ENCODE assay signal across 1 cellular context in the genomic region with DNA sequence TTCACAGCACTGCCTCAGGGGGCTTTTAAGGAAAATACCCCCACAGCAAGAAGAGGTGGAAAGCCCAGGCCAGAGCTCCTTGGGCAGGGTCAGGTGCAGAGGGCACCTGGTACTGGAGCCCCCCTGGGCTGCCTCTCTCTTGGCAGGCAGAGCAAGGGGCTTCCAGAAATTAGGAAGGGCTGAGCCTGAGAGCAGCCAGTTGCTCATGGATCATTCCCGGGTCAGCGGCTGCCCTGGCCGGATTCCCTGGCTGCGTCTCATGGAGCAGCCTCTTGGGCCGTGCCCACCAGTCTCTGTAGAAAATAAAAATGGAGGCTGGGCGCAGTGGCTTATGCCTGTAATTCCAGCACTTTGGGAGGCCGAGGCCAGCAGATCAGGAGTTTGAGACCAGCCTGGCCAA.
TF ChIP-seq lines count a peak whose summit lies in the region.

No MANE protein-coding gene starts in this region.

TF ChIP-seq in HepG2, 621 proteins besides CTCF, POLR2A, EP300 and RAD21:
- no peak for TF ChIP-seq SSRP1 (CRISPR knock-in tag; IDR thresholded peaks at IDR 0.05)
- TF ChIP-seq KLF15 (CRISPR knock-in tag; IDR thresholded peaks at IDR 0.05; ENCODE audit: borderline replicate concordance) = no peak
- TF ChIP-seq CBX5 (CRISPR knock-in tag; IDR thresholded peaks at IDR 0.05; ENCODE audit: borderline replicate concordance) = no peak
- no peak for TF ChIP-seq MED8 (CRISPR knock-in tag; IDR thresholded peaks at IDR 0.05; ENCODE audit: insufficient replicate concordance)
- no peak for TF ChIP-seq ERF (CRISPR knock-in tag; IDR thresholded peaks at IDR 0.05)
- no peak for TF ChIP-seq TOE1 (CRISPR knock-in tag; IDR thresholded peaks at IDR 0.05)
- no peak for TF ChIP-seq SP5 (CRISPR knock-in tag; IDR thresholded peaks at IDR 0.05; ENCODE audit: borderline replicate concordance, low read depth)
- TF ChIP-seq, protein P1, sequence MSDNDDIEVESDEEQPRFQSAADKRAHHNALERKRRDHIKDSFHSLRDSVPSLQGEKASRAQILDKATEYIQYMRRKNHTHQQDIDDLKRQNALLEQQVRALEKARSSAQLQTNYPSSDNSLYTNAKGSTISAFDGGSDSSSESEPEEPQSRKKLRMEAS (IDR thresholded peaks at IDR 0.05) = no peak
